In genomic region chr14:23379331-23380196, GRCh38 we compare ENCODE assay signal across 1 cellular context.
TF ChIP-seq lines count a peak whose summit lies in the region.

No MANE protein-coding gene starts in this region.

TF ChIP-seq in H1, 55 proteins besides CTCF, POLR2A, EP300 and RAD21:
- TF ChIP-seq SIX5 (IDR thresholded peaks at IDR 0.05; ENCODE audit: low read depth, low read length) = no peak
- peak; percentile 95 for TF ChIP-seq BACH1 (IDR thresholded peaks at IDR 0.05; ENCODE audit: low read length)
- peak; percentile 77 to 91; a peak in 3 of 4 replicates for TF ChIP-seq HDAC2 (IDR thresholded peaks at IDR 0.05; ENCODE audit: borderline replicate concordance in 1 of 2, low read depth in 2 of 2, low read length in 2 of 2)
- TF ChIP-seq SUZ12 (IDR thresholded peaks at IDR 0.05; ENCODE audit: low read length) = peak; percentile 52; the same call in 1 of the 2 replicates
